In the genomic region with DNA sequence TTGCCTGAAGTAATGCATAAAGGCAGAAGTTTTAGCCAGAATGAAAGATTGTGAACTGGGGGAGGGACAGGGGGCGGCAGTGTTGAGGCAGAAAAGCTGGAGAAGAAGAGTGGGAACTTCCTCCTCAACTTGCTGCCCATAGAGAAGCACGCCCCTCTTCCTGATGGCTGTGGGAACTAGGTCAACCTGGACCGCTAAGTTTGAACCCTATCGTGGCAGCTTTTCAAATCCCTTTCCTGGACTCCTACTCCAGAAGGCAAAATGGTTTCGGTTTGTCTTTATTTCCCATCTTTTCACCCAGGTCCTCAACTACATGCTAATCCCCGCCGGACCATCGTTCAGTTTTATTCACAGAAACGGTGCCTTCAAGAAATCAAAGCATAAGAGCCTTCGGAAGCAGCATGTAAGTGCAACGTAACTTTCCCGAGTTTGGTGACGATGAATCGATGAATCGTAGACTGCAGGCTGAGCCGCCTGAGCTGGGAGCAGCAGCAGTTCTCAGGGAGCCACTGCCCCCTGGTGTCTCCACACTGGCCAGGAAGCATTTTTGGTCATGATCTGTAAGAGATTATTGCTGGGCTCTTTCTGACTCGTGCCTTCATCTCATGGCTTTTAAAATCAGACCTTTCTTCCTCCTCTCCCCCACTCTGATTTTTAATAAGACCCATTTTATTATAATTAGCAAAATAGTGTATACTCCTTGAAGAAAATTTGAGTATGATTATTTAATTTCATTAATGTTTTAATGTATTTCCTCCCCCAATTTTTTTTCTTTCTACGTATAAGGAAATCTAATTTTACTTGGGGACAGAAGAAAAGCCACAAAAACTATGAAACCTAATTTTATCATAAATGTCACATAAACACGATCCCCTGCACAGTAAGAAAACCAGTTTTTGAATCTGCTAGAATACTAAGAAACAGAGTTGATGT, we compare ENCODE assay signal across 8 cellular contexts. TPM values are rescaled to one million over a fixed set of nuclear protein-coding genes. Genes with fewer than 3 reads are reported as not detected.
DNase-seq lines count a peak whose midpoint lies in the region; ATAC-seq and TF ChIP-seq lines count a peak whose summit lies in the region.

No MANE protein-coding gene starts in this region.

- H3K4me3 ChIP-seq in right atrium auricular region: peak overlapping the region; percentile 57 to 63
- peak overlapping the region; percentile 59 to 65 for H3K4me3 ChIP-seq in vagina

- H3K27ac ChIP-seq in right atrium auricular region (peak overlapping the region; percentile 63 to 73), vagina (peak overlapping the region; percentile 91)

- TF ChIP-seq POLR2A in vagina (IDR thresholded peaks at IDR 0.05): no peak

- TF ChIP-seq CTCF in GM12873 (IDR thresholded peaks at IDR 0.05; ENCODE audit: insufficient read depth, low read depth, low read length, missing control alignments) (peak; percentile 93), right atrium auricular region (IDR thresholded peaks at IDR 0.05) (peak; percentile 39 to 87), vagina (IDR thresholded peaks at IDR 0.05) (peak; percentile 74 to 94 (median 78))

- no peaks in the 10 kb centered on the region for H3K9me3 ChIP-seq in right atrium auricular region
- H3K9me3 ChIP-seq in vagina: no peaks in the 10 kb centered on the region

- intact Hi-C loops in vagina (cut with DNase I): no loop called here

- H3K36me3 ChIP-seq in right atrium auricular region (no peaks in the 10 kb centered on the region), vagina (no peaks in the 10 kb centered on the region)

- H3K4me1 ChIP-seq in right atrium auricular region: peaks cover 0 to 5% of the 10 kb centered on the region in 2 donors
- peaks cover 12% of the 10 kb centered on the region for H3K4me1 ChIP-seq in vagina

- DNase-seq in NCI-H1417 treated with DMSO at 0.1 percent for 48 hours (lab: John Stamatoyannopoulos, UW) (peak; percentile 32), T-helper 1 cell (peak; percentile 47 to 85 (median 68)), amygdala (lab: John Stamatoyannopoulos, UW) (peak in 55 of 56 donors; percentile 2 to 88 (median 66)), right atrium auricular region (ENCODE audit: low spot score) (peak; percentile 85), pulmonary artery endothelial cell (ENCODE audit: low read depth, low spot score) (peak; percentile 43), vagina (ENCODE audit: extremely low spot score in 2 of 2) (peak in 1 of 2 donors; percentile 90)

- no peaks in the 10 kb centered on the region for H3K27me3 ChIP-seq in right atrium auricular region
- no peaks in the 10 kb centered on the region for H3K27me3 ChIP-seq in vagina

- peak; percentile 98 for ATAC-seq in HG02798 (IDR thresholded peaks at IDR 0.05; ENCODE audit: poor library complexity, unreplicated experiment)

RNA-seq across cellular contexts. Expression of gene SPINK2, which starts 21.4 kb away (rescaled TPM):
- total RNA-seq in right atrium auricular region (10 to 100 TPM in 1 of 2 donors, under 1 TPM in 1; 0.93 to 14.7 TPM), pulmonary artery endothelial cell (not detected in 2 replicates), vagina (4.4 TPM)
